In genomic region chr18:67232406-67232805, GRCh38 we compare ENCODE assay signal across 15 cellular contexts.
DNase-seq lines count a peak whose midpoint lies in the region; ATAC-seq and TF ChIP-seq lines count a peak whose summit lies in the region.
"Had no signal": no experiment of that assay in that cellular context is flagged by ENCODE, and none has a peak within 500 bp of the region (broad histone marks: within the 10 kb centered on the region; RNA-seq: fewer than 3 reads in every experiment).

No MANE protein-coding gene starts in this region.

- POLR2A ChIA-PET in WTC11 (lab: Charles Lee) = no interaction called here

- H3K27ac Mint-ChIP-seq in WTC11 = peak overlapping the region; percentile 95
- H3K27ac Mint-ChIP-seq: CD4-positive, alpha-beta memory T cell; naive B cell had no signal

- peaks cover 12% of the 10 kb centered on the region for H3K4me1 ChIP-seq in HAP-1

- CTCF ChIA-PET in WTC11 (lab: Charles Lee) = interaction anchor here (1.6 kb wide), 1 partner anchor 281 kb away, joined by 4 read pairs; no protein-coding TSS in a partner anchor

- peaks cover 3% of the 10 kb centered on the region; the same call in 1 of the 2 replicates for H3K9me3 ChIP-seq in HAP-1

- ATAC-seq in WTC11 (peak; percentile 53; the same call in 1 of the 2 replicates), GM18873 (IDR thresholded peaks at IDR 0.05; ENCODE audit: low FRiP score, unreplicated experiment) (no peak), GM19035 (IDR thresholded peaks at IDR 0.05; ENCODE audit: unreplicated experiment) (no peak), GM21737 (IDR thresholded peaks at IDR 0.05; ENCODE audit: unreplicated experiment) (no peak)
- no peak for ATAC-seq in stimulated activated naive CD8-positive, alpha-beta T cell treated with anti-CD3 and anti-CD28 coated beads, Interleukin-15, Interleukin-2, amounts not matched to agents 100 U/mL and 50 U/mL, for 24 hours
- ATAC-seq: K562 had no signal

- in situ Hi-C loops in HAP-1 (cut with MboI; ENCODE audit: low sequenced_read_pairs) = no loop called here

- DNase-seq in HAP-1 (ENCODE audit: low spot score in 2 of 2) = peak; percentile 28 to 79
- no peak for DNase-seq in WTC11 (ENCODE audit: low spot score)
- peak; percentile 90 for DNase-seq in fibroblast of the aortic adventitia (ENCODE audit: low read depth)
- DNase-seq in pulmonary artery endothelial cell (ENCODE audit: low read depth, low spot score) = peak; percentile 94
- no peak for DNase-seq in stimulated activated naive CD8-positive, alpha-beta T cell treated with anti-CD3 and anti-CD28 coated beads, Interleukin-15, Interleukin-2, amounts not matched to agents 100 U/mL and 50 U/mL, for 24 hours
- DNase-seq: aorta; CD4-positive, alpha-beta memory T cell; naive B cell; NCI-H2081 treated with DMSO at 0.1 percent for 48 hours; T-helper 1 cell had no signal

- H3K4me3 ChIP-seq in HAP-1 (no peak overlapping the region), fibroblast of the aortic adventitia (ENCODE audit: low read depth, low read length) (no peak overlapping the region)
- H3K4me3 ChIP-seq: K562, skin epidermis had no signal

- peak overlapping the region; percentile 41 for H3K4me3 Mint-ChIP-seq in WTC11
- H3K4me3 Mint-ChIP-seq: CD4-positive, alpha-beta memory T cell; naive B cell had no signal

- H3K27me3 Mint-ChIP-seq in WTC11 (ENCODE audit: low read depth) = no peaks in the 10 kb centered on the region
- H3K27me3 Mint-ChIP-seq: CD4-positive, alpha-beta memory T cell had no signal

- peaks cover 19% of the 10 kb centered on the region for H3K9me3 Mint-ChIP-seq in WTC11

- H3K4me1 Mint-ChIP-seq in WTC11 = peaks cover 34% of the 10 kb centered on the region
- H3K4me1 Mint-ChIP-seq: CD4-positive, alpha-beta memory T cell; naive B cell had no signal

- no peaks in the 10 kb centered on the region for H3K27me3 ChIP-seq in HAP-1 (ENCODE audit: low read depth)

- H3K36me3 ChIP-seq in HAP-1 (replicated peaks) = no peaks in the 10 kb centered on the region

- peaks cover 13% of the 10 kb centered on the region for H3K36me3 Mint-ChIP-seq in WTC11
- H3K36me3 Mint-ChIP-seq: CD4-positive, alpha-beta memory T cell; naive B cell had no signal

- TF ChIP-seq CTCF in WTC11 (IDR thresholded peaks at IDR 0.05) (no peak), fibroblast of the aortic adventitia (IDR thresholded peaks at IDR 0.05; ENCODE audit: insufficient read depth, low read length) (no peak)

TF ChIP-seq in WTC11, 78 proteins besides CTCF, POLR2A, EP300 and RAD21:
- no peak for TF ChIP-seq FOXK1 (CRISPR knock-in tag; IDR thresholded peaks at IDR 0.05)
- TF ChIP-seq ZNF263 (CRISPR knock-in tag; IDR thresholded peaks at IDR 0.05; ENCODE audit: low read depth) = no peak
- TF ChIP-seq ZNF281 (CRISPR knock-in tag; IDR thresholded peaks at IDR 0.05) = no peak
- TF ChIP-seq ZNF219 (CRISPR knock-in tag; IDR thresholded peaks at IDR 0.05; ENCODE audit: borderline replicate concordance) = no peak
- no peak for TF ChIP-seq JAZF1 (CRISPR knock-in tag; IDR thresholded peaks at IDR 0.05)
- no peak for TF ChIP-seq FOXP1 (CRISPR knock-in tag; IDR thresholded peaks at IDR 0.05; ENCODE audit: borderline replicate concordance)
- no peak for TF ChIP-seq PREB (CRISPR knock-in tag; IDR thresholded peaks at IDR 0.05; ENCODE audit: borderline replicate concordance)
- TF ChIP-seq CREM (CRISPR knock-in tag; IDR thresholded peaks at IDR 0.05) = no peak
- no peak for TF ChIP-seq HMGXB4 (CRISPR knock-in tag; IDR thresholded peaks at IDR 0.05)
- no peak for TF ChIP-seq AFF4 (CRISPR knock-in tag; IDR thresholded peaks at IDR 0.05; ENCODE audit: borderline replicate concordance)
- TF ChIP-seq MXD4 (CRISPR knock-in tag; IDR thresholded peaks at IDR 0.05; ENCODE audit: borderline replicate concordance) = no peak
- TF ChIP-seq NFATC4 (CRISPR knock-in tag; IDR thresholded peaks at IDR 0.05) = no peak
- no peak for TF ChIP-seq EMX1 (CRISPR knock-in tag; IDR thresholded peaks at IDR 0.05)
- no peak for TF ChIP-seq SMAD3 (CRISPR knock-in tag; IDR thresholded peaks at IDR 0.05; ENCODE audit: borderline replicate concordance)
- TF ChIP-seq TP53 (CRISPR knock-in tag; IDR thresholded peaks at IDR 0.05) = no peak
- TF ChIP-seq NR1H2 (CRISPR knock-in tag; IDR thresholded peaks at IDR 0.05) = no peak
- no peak for TF ChIP-seq ZNF671 (CRISPR knock-in tag; IDR thresholded peaks at IDR 0.05)

Comparison
In these comparisons a context has a peak if more than half of its experiments do, and no peak if none do; other contexts are left out.
1. DNase-seq: peak in HAP-1 (2 of 2), fibroblast of the aortic adventitia (single experiment) and pulmonary artery endothelial cell (single experiment); none in WTC11 (single experiment) and stimulated activated naive CD8-positive, alpha-beta T cell treated with anti-CD3 and anti-CD28 coated beads, Interleukin-15, Interleukin-2, amounts not matched to agents 100 U/mL and 50 U/mL, for 24 hours (single experiment).